In genomic region chr22:32917577-32918375, GRCh38 we compare ENCODE assay signal across 20 cellular contexts.
DNase-seq lines count a peak whose midpoint lies in the region; ATAC-seq and TF ChIP-seq lines count a peak whose summit lies in the region.
"Had no signal": no experiment of that assay in that cellular context is flagged by ENCODE, and none has a peak within 500 bp of the region (broad histone marks: within the 10 kb centered on the region; RNA-seq: fewer than 3 reads in every experiment).

No MANE protein-coding gene starts in this region.

- H3K27me3 Mint-ChIP-seq in nephron (ENCODE audit: low read depth) (peaks cover 7% of the 10 kb centered on the region), endothelial cell (ENCODE audit: unreplicated experiment) (no peaks in the 10 kb centered on the region)
- H3K27me3 Mint-ChIP-seq: activated naive CD4-positive, alpha-beta T cell treated with anti-CD3 and anti-CD28 coated beads, Interleukin-2, amount 10 ng/mL, durations not matched to agents 7 days and 5 days had no signal

- no peaks in the 10 kb centered on the region for H3K27me3 ChIP-seq in heart right ventricle
- no peaks in the 10 kb centered on the region for H3K27me3 ChIP-seq in aorta (ENCODE audit: control insufficient read depth in 1 of 2, insufficient read depth in 2 of 2, low read length in 1 of 2)
- H3K27me3 ChIP-seq: left lung, right lobe of liver, testis had no signal

- WGBS in heart right ventricle, 2 donors = 49 to 66% methylated on average over 18 of the region's 18 CpGs
- 12 to 16% methylated on average over 16 to 18 of the region's 18 CpGs for WGBS in aorta, 2 donors

- no peak overlapping the region for H3K4me3 ChIP-seq in heart right ventricle
- H3K4me3 ChIP-seq in fibroblast of pulmonary artery (replicated peaks; ENCODE audit: low read depth, low read length) = no peak overlapping the region
- no peak overlapping the region for H3K4me3 ChIP-seq in aorta (ENCODE audit: low read length in 2 of 2)
- H3K4me3 ChIP-seq: left lung, right lobe of liver, testis had no signal

- H3K27ac ChIP-seq in heart right ventricle (peak overlapping the region in 1 of 10 donors; percentile 13), aorta (ENCODE audit: low read depth in 1 of 2, low read length in 2 of 2) (no peak overlapping the region)
- H3K27ac ChIP-seq: left lung, right lobe of liver, testis had no signal

- H3K4me1 ChIP-seq in heart right ventricle (peaks cover 7 to 29% (median 17%) of the 10 kb centered on the region in 9 donors), aorta (ENCODE audit: control insufficient read depth in 1 of 2, insufficient read depth in 2 of 2, low read length in 2 of 2) (no peaks in the 10 kb centered on the region)
- H3K4me1 ChIP-seq: left lung, right lobe of liver had no signal

- peaks cover 0 to 18% (median 6%) of the 10 kb centered on the region in 11 donors for H3K9me3 ChIP-seq in heart right ventricle
- H3K9me3 ChIP-seq in aorta (ENCODE audit: control insufficient read depth, low read length) = peaks cover 3% of the 10 kb centered on the region
- H3K9me3 ChIP-seq: right lobe of liver, testis had no signal

- intact Hi-C loops in heart right ventricle (cut with DNase I) (no loop called here), left cardiac atrium (cut with DNase I) (no loop called here), aorta (cut with DNase I) (no loop called here)

- H3K36me3 ChIP-seq in heart right ventricle (no peaks in the 10 kb centered on the region), aorta (ENCODE audit: control insufficient read depth in 1 of 2, insufficient read depth in 2 of 2, low read length in 1 of 2) (no peaks in the 10 kb centered on the region)
- H3K36me3 ChIP-seq: left lung, right lobe of liver had no signal

- H3K27ac Mint-ChIP-seq in nephron = peak overlapping the region; percentile 51 to 88 (median 80)
- no peak overlapping the region for H3K27ac Mint-ChIP-seq in endothelial cell (ENCODE audit: unreplicated experiment)
- H3K27ac Mint-ChIP-seq: activated naive CD4-positive, alpha-beta T cell treated with anti-CD3 and anti-CD28 coated beads, Interleukin-2, amount 10 ng/mL, durations not matched to agents 7 days and 5 days had no signal

- H3K4me3 Mint-ChIP-seq in nephron = no peak overlapping the region
- no peak overlapping the region for H3K4me3 Mint-ChIP-seq in endothelial cell (ENCODE audit: unreplicated experiment)
- H3K4me3 Mint-ChIP-seq: activated naive CD4-positive, alpha-beta T cell treated with anti-CD3 and anti-CD28 coated beads, Interleukin-2, amount 10 ng/mL, durations not matched to agents 7 days and 5 days had no signal

- ATAC-seq in heart right ventricle = peak in 2 of 8 donors; percentile 45 to 46
- ATAC-seq in left cardiac atrium = no peak
- ATAC-seq in aorta (ENCODE audit: low FRiP score) = peak; percentile 6
- ATAC-seq: esophagus mucosa, left lung had no signal

- TF ChIP-seq CTCF in heart right ventricle (IDR thresholded peaks at IDR 0.05) (no peak), fibroblast of pulmonary artery (IDR thresholded peaks at IDR 0.05; ENCODE audit: low read length, missing control alignments) (no peak), nephron (IDR thresholded peaks at IDR 0.05; ENCODE audit: unreplicated experiment in 3 of 3) (no peak), endothelial cell (IDR thresholded peaks at IDR 0.05; ENCODE audit: unreplicated experiment) (no peak)

- H3K4me1 Mint-ChIP-seq in nephron = peaks cover 56% of the 10 kb centered on the region
- H3K4me1 Mint-ChIP-seq in endothelial cell (ENCODE audit: unreplicated experiment) = peaks cover 11% of the 10 kb centered on the region
- H3K4me1 Mint-ChIP-seq: activated naive CD4-positive, alpha-beta T cell treated with anti-CD3 and anti-CD28 coated beads, Interleukin-2, amount 10 ng/mL, durations not matched to agents 7 days and 5 days had no signal

- DNase-seq in heart right ventricle = peak; percentile 25 to 34
- DNase-seq in left cardiac atrium = no peak
- DNase-seq in fibroblast of pulmonary artery (ENCODE audit: low read depth) = peak; percentile 38
- DNase-seq in aorta = peak; percentile 49 to 78
- no peak for DNase-seq in T-helper 9 cell
- no peak for DNase-seq in endothelial cell (ENCODE audit: low spot score)
- DNase-seq in T-helper 2 cell = no peak
- DNase-seq: ACHN; activated naive CD4-positive, alpha-beta T cell treated with anti-CD3 and anti-CD28 coated beads, Interleukin-2, amount 10 ng/mL, durations not matched to agents 7 days and 5 days; activated T-cell treated with anti-CD3 and anti-CD28 coated beads, Interleukin-2, amount 50 U/mL, for 48 hours; cerebellar nuclear complex; DMS153; effector CD8-positive, alpha-beta T cell; left lung; NCI-H2029 treated with DMSO at 0.1 percent for 48 hours; right lobe of liver; RPMI8226; testis had no signal

- H3K36me3 Mint-ChIP-seq in nephron (ENCODE audit: low read depth) = peaks cover 4% of the 10 kb centered on the region
- H3K36me3 Mint-ChIP-seq in endothelial cell (ENCODE audit: low read depth, unreplicated experiment) = no peaks in the 10 kb centered on the region
- H3K36me3 Mint-ChIP-seq: activated naive CD4-positive, alpha-beta T cell treated with anti-CD3 and anti-CD28 coated beads, Interleukin-2, amount 10 ng/mL, durations not matched to agents 7 days and 5 days had no signal

- H3K9me3 Mint-ChIP-seq in nephron (peaks cover 7% of the 10 kb centered on the region), endothelial cell (ENCODE audit: unreplicated experiment) (no peaks in the 10 kb centered on the region)

Comparison
In these comparisons a context has a peak if more than half of its experiments do, and no peak if none do; other contexts are left out.
1. DNase-seq: peak in heart right ventricle (2 of 2), fibroblast of pulmonary artery (single experiment) and aorta (2 of 2); none in left cardiac atrium (single experiment), T-helper 9 cell (single experiment), endothelial cell (single experiment) and T-helper 2 cell (0 of 5).